ENCODE assay signal across 1 cellular context in genomic region chr3:170905862-170906261, GRCh38.
A peak's percentile ranks its signal among the peaks of the same experiment; 100 is the strongest.
TF ChIP-seq lines count a peak whose summit lies in the region.

No MANE protein-coding gene starts in this region.

TF ChIP-seq in K562, 482 proteins besides CTCF, POLR2A, EP300 and RAD21:
- TF ChIP-seq CEBPG (CRISPR knock-in tag; IDR thresholded peaks at IDR 0.05), result no peak
- TF ChIP-seq CEBPG (tag; conservative IDR thresholded peaks at IDR 0.05 in 1 of 2, IDR thresholded peaks at IDR 0.05 in 1 of 2), result peak in 1 of 2 experiments; percentile 69; a peak in 2 of 4 replicates
- TF ChIP-seq CEBPB (tag; IDR thresholded peaks at IDR 0.05), result peak; percentile 75
- TF ChIP-seq NEUROD1 (IDR thresholded peaks at IDR 0.05; ENCODE audit: borderline replicate concordance, low read depth, low read length, partially characterized antibody), result no peak
- no peak for TF ChIP-seq KLF1 (tag; IDR thresholded peaks at IDR 0.05)
